Comparison of ENCODE assay signal across 12 cellular contexts in the genomic region with DNA sequence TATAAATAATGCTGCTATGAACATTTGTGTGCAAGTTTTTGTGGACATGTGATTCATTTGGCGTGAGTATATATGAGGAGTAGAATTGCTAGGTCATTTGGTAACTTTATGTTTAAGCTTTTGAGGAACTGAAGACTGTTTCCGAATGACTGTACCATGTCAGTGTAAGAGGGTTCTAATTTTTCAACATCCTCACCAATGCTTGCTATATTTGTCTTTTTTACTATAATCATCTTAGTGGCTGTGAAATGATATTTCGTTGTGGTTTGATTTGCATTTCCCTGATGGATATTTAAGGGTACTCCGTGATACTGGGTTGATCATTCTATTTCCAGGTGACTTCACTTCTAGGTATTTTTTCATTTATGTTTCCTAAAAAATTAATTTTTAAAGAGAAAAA.
A peak's percentile ranks its signal among the peaks of the same experiment; 100 is the strongest.
DNase-seq lines count a peak whose midpoint lies in the region; ATAC-seq and TF ChIP-seq lines count a peak whose summit lies in the region.
"Had no signal": no experiment of that assay in that cellular context is flagged by ENCODE, and none has a peak within 500 bp of the region (broad histone marks: within the 10 kb centered on the region; RNA-seq: fewer than 3 reads in every experiment).

No MANE protein-coding gene starts in this region.

- H3K27ac ChIP-seq in substantia nigra (ENCODE audit: low read depth, low read length, poor library complexity, severe bottlenecking), result no peak overlapping the region
- H3K27ac ChIP-seq: neutrophil, SK-N-MC had no signal

- peak; percentile 92 for ATAC-seq in GM18505 (IDR thresholded peaks at IDR 0.05; ENCODE audit: unreplicated experiment)
- peak; percentile 85 for ATAC-seq in GM21360 (IDR thresholded peaks at IDR 0.05; ENCODE audit: unreplicated experiment)
- peak; percentile 90 for ATAC-seq in HG03039 (IDR thresholded peaks at IDR 0.05; ENCODE audit: unreplicated experiment)

- DNase-seq in NOMO-1 (lab: John Stamatoyannopoulos, UW; ENCODE audit: unreplicated experiment in 2 of 2), result peak; percentile 65 to 93
- DNase-seq in cerebellum (ENCODE audit: low spot score), result no peak
- no peak for DNase-seq in GM19240 (ENCODE audit: insufficient read length, low spot score)
- DNase-seq in NCI-H82 treated with DMSO at 0.1 percent for 48 hours (lab: John Stamatoyannopoulos, UW; ENCODE audit: unreplicated experiment), result no peak
- no peak for DNase-seq in substantia nigra (lab: John Stamatoyannopoulos, UW)
- DNase-seq: anterior cingulate cortex, NCI-H2029 had no signal

- no peak for TF ChIP-seq POLR2A in GM18505 (IDR thresholded peaks at IDR 0.05; ENCODE audit: borderline replicate concordance, extremely low read depth, insufficient read depth, insufficient read length)

Comparison
In these comparisons a context has a peak if more than half of its experiments do, and no peak if none do; other contexts are left out.
1. DNase-seq: peak in NOMO-1 (2 of 2); none in cerebellum (single experiment), GM19240 (single experiment), NCI-H82 treated with DMSO at 0.1 percent for 48 hours (single experiment) and substantia nigra (0 of 49).
2. Peak in every context shown above with its lines, with median percentiles within 50 percentile points of each other: ATAC-seq.